Comparison of ENCODE assay signal across 25 cellular contexts in the genomic region with DNA sequence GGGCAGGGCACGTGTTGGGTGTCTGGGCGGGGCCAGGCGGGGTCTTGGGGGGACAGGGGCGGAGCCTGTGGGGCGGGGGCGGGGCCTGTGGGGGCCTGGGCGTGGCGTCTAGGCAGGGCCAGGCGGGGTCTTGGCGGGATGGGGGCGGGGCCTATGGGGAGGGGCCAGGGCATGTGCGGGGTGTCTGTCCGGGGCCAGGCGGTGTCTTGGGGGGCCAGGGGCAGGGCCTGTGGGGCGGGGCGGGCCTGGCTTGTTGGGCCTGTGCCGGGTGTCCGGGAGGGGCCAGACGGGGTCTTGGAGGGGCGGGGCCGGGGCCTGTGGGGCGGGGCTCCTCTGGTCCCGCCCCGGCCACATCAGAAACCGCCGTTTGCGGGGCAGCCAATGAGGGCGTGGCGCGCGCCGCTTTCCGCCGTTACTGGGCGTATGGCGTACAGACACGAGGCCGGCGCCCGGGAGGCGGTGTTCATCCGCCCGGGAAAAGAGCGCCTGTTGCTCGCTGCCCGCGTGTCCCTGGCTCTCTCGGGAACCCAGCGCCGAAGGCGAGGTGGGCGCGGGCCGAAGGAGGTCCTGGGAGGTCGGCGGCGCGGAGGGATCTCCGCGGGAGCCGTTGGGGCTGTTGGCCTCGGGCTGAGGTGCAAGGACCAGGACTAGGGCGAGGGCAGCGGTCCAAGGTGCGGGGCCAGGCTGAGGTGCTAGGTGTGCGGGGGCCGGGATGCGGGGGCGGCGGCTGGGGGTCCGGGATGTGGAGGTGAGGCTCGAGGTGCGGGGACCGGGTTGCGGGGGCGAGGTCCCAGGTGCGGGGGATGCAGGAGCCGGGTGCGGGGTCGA. TPM values are rescaled to one million over a fixed set of nuclear protein-coding genes. Genes with fewer than 3 reads are reported as not detected.
"Had no signal": no experiment of that assay in that cellular context is flagged by ENCODE, and none has a peak within 500 bp of the region (broad histone marks: within the 10 kb centered on the region; RNA-seq: fewer than 3 reads in every experiment).

TSS of gene PIWIL1 (plus strand) at position 412 of the 828 bp plus-strand sequence. CDS start 4,705 bp downstream, outside the sequence.

- DNase-seq: activated CD4-positive, alpha-beta T cell treated with anti-CD3 and anti-CD28 coated beads, Interleukin-2, amount 10 ng/mL, durations not matched to agents 7 days and 5 days; activated CD8-positive, alpha-beta memory T cell treated with anti-CD3 and anti-CD28 coated beads, Interleukin-2, amount 50 U/mL, for 48 hours; activated gamma-delta T cell; activated T-cell treated with anti-CD3 and anti-CD28 coated beads, Interleukin-2, amount 50 U/mL, for 72 hours; cerebellar nuclear complex; cortex of kidney; erythroblast; foreskin melanocyte; hypothalamus; kidney glomerular epithelial cell; left ventricle myocardium superior; natural killer cell; stimulated activated CD4-positive, alpha-beta T cell treated with anti-CD3 and anti-CD28 coated beads, Interleukin-4, amount 100 ng/mL, for 24 hours; T-cell; tibial artery had no signal

- H3K79me2 ChIP-seq: parathyroid adenoma had no signal

- H3K36me3 ChIP-seq: adrenal gland, breast epithelium, neutrophil, tibial artery had no signal

- H3K27ac ChIP-seq: adrenal gland, breast epithelium, neutrophil, parathyroid adenoma, tibial artery had no signal

- H3K4me1 ChIP-seq: adrenal gland, breast epithelium, parathyroid adenoma had no signal

- H3K9me3 ChIP-seq: adrenal gland, breast epithelium, neutrophil, tibial artery had no signal

- H3K4me3 Mint-ChIP-seq: activated CD4-positive, alpha-beta T cell treated with anti-CD3 and anti-CD28 coated beads, Interleukin-2, amount 10 ng/mL, durations not matched to agents 7 days and 5 days; activated T-cell treated with anti-CD3 and anti-CD28 coated beads, Interleukin-2, amount 50 U/mL, for 72 hours; memory B cell; natural killer cell; stimulated activated effector memory CD8-positive, alpha-beta T cell treated with anti-CD3 and anti-CD28 coated beads, Interleukin-12 subunit alpha, Interleukin-12 subunit beta, amount 100 ng/mL, for 72 hours; T-cell had no signal

- H3K36me3 Mint-ChIP-seq: activated naive CD4-positive, alpha-beta T cell treated with anti-CD3 and anti-CD28 coated beads, Interleukin-2, amount 50 U/mL, for 72 hours; memory B cell; natural killer cell; stimulated activated effector memory CD8-positive, alpha-beta T cell treated with anti-CD3 and anti-CD28 coated beads, Interleukin-12 subunit alpha, Interleukin-12 subunit beta, amount 100 ng/mL, for 72 hours; T-cell had no signal

- H2AFZ ChIP-seq: parathyroid adenoma had no signal

- H3K9ac ChIP-seq: parathyroid adenoma had no signal

- H3K27ac Mint-ChIP-seq: activated CD4-positive, alpha-beta T cell treated with anti-CD3 and anti-CD28 coated beads, Interleukin-2, amount 10 ng/mL, durations not matched to agents 7 days and 5 days; activated naive CD4-positive, alpha-beta T cell treated with anti-CD3 and anti-CD28 coated beads, Interleukin-2, amount 50 U/mL, for 72 hours; activated T-cell treated with anti-CD3 and anti-CD28 coated beads, Interleukin-2, amount 50 U/mL, for 72 hours; memory B cell; natural killer cell; stimulated activated effector memory CD8-positive, alpha-beta T cell treated with anti-CD3 and anti-CD28 coated beads, Interleukin-12 subunit alpha, Interleukin-12 subunit beta, amount 100 ng/mL, for 72 hours; T-cell had no signal

- H3K9me3 Mint-ChIP-seq: activated CD4-positive, alpha-beta T cell treated with anti-CD3 and anti-CD28 coated beads, Interleukin-2, amount 10 ng/mL, durations not matched to agents 7 days and 5 days; activated naive CD4-positive, alpha-beta T cell treated with anti-CD3 and anti-CD28 coated beads, Interleukin-2, amount 50 U/mL, for 72 hours; activated T-cell treated with anti-CD3 and anti-CD28 coated beads, Interleukin-2, amount 50 U/mL, for 72 hours; natural killer cell; T-cell had no signal

- ATAC-seq: activated CD4-positive, CD25-positive, alpha-beta regulatory T cell treated with anti-CD3 and anti-CD28 coated beads, Interleukin-2, amount 50 U/mL, for 24 hours; activated naive CD4-positive, alpha-beta T cell treated with anti-CD3 and anti-CD28 coated beads, Interleukin-2, amount 50 U/mL, for 72 hours; activated T-cell treated with anti-CD3 and anti-CD28 coated beads, Interleukin-2, amount 50 U/mL, for 72 hours; left ventricle myocardium superior; natural killer cell; sciatic nerve; stimulated activated effector memory CD8-positive, alpha-beta T cell treated with anti-CD3 and anti-CD28 coated beads, Interleukin-12 subunit alpha, Interleukin-12 subunit beta, amount 100 ng/mL, for 72 hours; T-cell had no signal

- H3K4me1 Mint-ChIP-seq: activated CD4-positive, alpha-beta T cell treated with anti-CD3 and anti-CD28 coated beads, Interleukin-2, amount 10 ng/mL, durations not matched to agents 7 days and 5 days; memory B cell; natural killer cell had no signal

- H3K4me3 ChIP-seq: adrenal gland, tibial artery had no signal

RNA-seq across cellular contexts. Expression of gene PIWIL1, which starts in this region (rescaled TPM):
- total RNA-seq: activated CD4-positive, alpha-beta T cell treated with anti-CD3 and anti-CD28 coated beads, Interleukin-2, amount 10 ng/mL, durations not matched to agents 7 days and 5 days; activated naive CD4-positive, alpha-beta T cell treated with anti-CD3 and anti-CD28 coated beads, Interleukin-2, amount 50 U/mL, for 72 hours; activated T-cell treated with anti-CD3 and anti-CD28 coated beads, Interleukin-2, amount 50 U/mL, for 72 hours; astrocyte; left ventricle myocardium superior; natural killer cell; sciatic nerve; T-cell had no signal
